8 cellular contexts compared by ENCODE assay signal in the genomic region with DNA sequence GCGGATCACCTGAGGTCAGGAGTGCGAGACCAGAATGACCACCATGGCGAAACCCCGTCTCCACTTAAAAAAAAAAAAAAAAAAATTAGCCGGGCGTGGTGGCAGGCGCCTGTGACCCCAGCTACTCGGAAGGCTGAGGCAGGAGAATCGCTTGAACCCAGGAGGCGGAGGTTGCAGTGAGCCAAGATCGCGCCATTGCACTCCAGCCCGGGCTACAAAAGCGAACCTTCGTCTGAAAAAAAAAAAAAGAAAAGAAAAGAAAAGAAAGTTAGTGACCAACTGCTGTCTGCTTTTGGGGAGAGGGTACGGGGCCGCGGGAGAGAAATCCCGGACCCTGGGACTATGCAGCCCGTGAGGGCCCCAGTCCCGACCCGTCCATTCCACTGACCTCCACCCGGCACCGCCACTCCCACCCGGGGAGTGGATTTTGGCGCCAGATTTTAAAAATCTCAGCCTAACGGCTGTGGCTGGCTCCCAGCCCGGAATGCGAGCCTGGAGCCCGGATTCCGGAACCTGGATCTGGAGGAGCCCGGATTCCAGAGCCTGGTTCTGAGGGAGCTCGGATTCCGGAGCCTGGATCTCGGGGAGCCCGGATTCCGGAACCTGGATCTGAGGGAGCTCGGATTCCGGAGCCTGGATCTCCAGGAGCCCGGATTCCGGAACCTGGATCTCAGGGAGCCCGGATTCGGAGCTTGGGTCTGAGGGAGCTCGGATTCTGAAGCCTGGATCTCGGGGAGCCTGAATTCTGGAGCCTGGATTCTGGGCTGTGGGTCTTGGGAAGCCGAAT. TPM values are rescaled to one million over a fixed set of nuclear protein-coding genes. Genes with fewer than 3 reads are reported as not detected.
DNase-seq lines count a peak whose midpoint lies in the region; ATAC-seq, FAIRE-seq and TF ChIP-seq lines count a peak whose summit lies in the region.

No MANE protein-coding gene starts in this region.

- H3K9ac ChIP-seq in GM23248, result peak overlapping the region; percentile 78
- peak overlapping the region; percentile 68 for H3K9ac ChIP-seq in mesendoderm (ENCODE audit: low read length)

- peak overlapping the region; percentile 88 to 98 for H3K27ac ChIP-seq in A549
- H3K27ac ChIP-seq in GM23248, result peak overlapping the region; percentile 54
- H3K27ac ChIP-seq in RWPE1, result peak overlapping the region; percentile 89
- peak overlapping the region; percentile 70 for H3K27ac ChIP-seq in mesendoderm (ENCODE audit: low read depth, low read length)
- H3K27ac ChIP-seq in tibial artery, result peak overlapping the region; percentile 48 to 57

- peak; percentile 28 for FAIRE-seq in A549 (lab: Jason Lieb, UNC)

- H3K9me3 ChIP-seq in A549 (no peaks in the 10 kb centered on the region), GM23248 (ENCODE audit: low read depth) (no peaks in the 10 kb centered on the region), tibial artery (no peaks in the 10 kb centered on the region)

- CTCF ChIA-PET in A549 (lab: Yijun Ruan, JAX), result interaction anchor here (0.6 to 3.5 kb wide), 10 partner anchors 9 to 1224 kb away, joined by 3 to 16 read pairs (median 4); partner anchors contain the start of genes AP3D1 and GADD45B
- CTCF ChIA-PET in RWPE1 (lab: Yijun Ruan, JAX), result interaction anchor here (0.5 kb wide), 1 partner anchor 174 kb away, joined by 4 read pairs; no protein-coding TSS in a partner anchor

- H2BK15ac ChIP-seq in mesendoderm (replicated peaks; ENCODE audit: low read depth), result no peak overlapping the region

- DNase-seq in A549 (ENCODE audit: low read depth in 1 of 2, low spot score in 1 of 2) (peak in 1 of 2 experiments; percentile 96), GM23248 (peak; percentile 98), RWPE1 (ENCODE audit: low spot score) (peak; percentile 40), epithelial cell of esophagus (ENCODE audit: low read depth) (peak; percentile 94), mesendoderm (peak; percentile 100), tibial artery (peak; percentile 82 to 93)

- H2AFZ ChIP-seq in GM23248, result peak overlapping the region; percentile 98

- H3K27me3 ChIP-seq in GM23248 (replicated peaks; ENCODE audit: insufficient read depth), result no peaks in the 10 kb centered on the region
- H3K27me3 ChIP-seq in mesendoderm (ENCODE audit: insufficient read depth, low read length, poor library complexity), result no peaks in the 10 kb centered on the region
- H3K27me3 ChIP-seq in tibial artery, result no peaks in the 10 kb centered on the region

- no peak overlapping the region for H4K5ac ChIP-seq in mesendoderm (ENCODE audit: low read length)

- no peak overlapping the region for H2AK5ac ChIP-seq in mesendoderm (ENCODE audit: low read length)

- H3K4me2 ChIP-seq in A549, result peak overlapping the region; percentile 90
- peak overlapping the region; percentile 89 for H3K4me2 ChIP-seq in GM23248 (ENCODE audit: unreplicated experiment)
- peak overlapping the region; percentile 68 for H3K4me2 ChIP-seq in mesendoderm (ENCODE audit: low read length)

- H2BK120ac ChIP-seq in mesendoderm (ENCODE audit: low read depth, low read length), result peak overlapping the region; percentile 17

- no peaks in the 10 kb centered on the region for H3K4me1 ChIP-seq in A549
- 0 out of 2 replicates have a peak, but pooled peaks cover 6% of the 10 kb centered on the region for H3K4me1 ChIP-seq in GM23248 (ENCODE audit: insufficient read depth)
- no peaks in the 10 kb centered on the region for H3K4me1 ChIP-seq in mesendoderm (ENCODE audit: control insufficient read depth, low read depth, low read length)
- H3K4me1 ChIP-seq in tibial artery, result peaks cover 0 to 18% (median 14%) of the 10 kb centered on the region in 4 donors

- in situ Hi-C loops in GM23248 (cut with MboI), result no loop called here

- peaks cover 10% of the 10 kb centered on the region for H3K79me2 ChIP-seq in GM23248 (ENCODE audit: insufficient read depth)
- H3K79me2 ChIP-seq in mesendoderm (ENCODE audit: control insufficient read depth, insufficient read depth, low read length), result no peaks in the 10 kb centered on the region

- peak overlapping the region; percentile 89 for H3K4ac ChIP-seq in mesendoderm (ENCODE audit: low read depth, low read length)

- no peak overlapping the region for H4K8ac ChIP-seq in mesendoderm (ENCODE audit: low read depth, low read length)

- peak overlapping the region; percentile 72 for H3K23ac ChIP-seq in mesendoderm (ENCODE audit: low read length)

- H4K20me1 ChIP-seq in GM23248 (ENCODE audit: insufficient read depth), result no peaks in the 10 kb centered on the region

- POLR2A ChIA-PET in A549 (lab: Yijun Ruan, JAX), result interaction anchor here (0.5 to 3.9 kb wide), 6 partner anchors 9 to 308 kb away, joined by 3 to 44 read pairs (median 3); partner anchors contain the start of gene GADD45B
- POLR2A ChIA-PET in RWPE1 (lab: Yijun Ruan, JAX; ENCODE audit: low non-redundant PET), result no interaction called here

- TF ChIP-seq CTCF in A549 (IDR thresholded peaks at IDR 0.05), result no peak
- TF ChIP-seq CTCF in RWPE1 (conservative IDR thresholded peaks at IDR 0.05; ENCODE audit: low read depth), result no peak
- TF ChIP-seq CTCF in epithelial cell of esophagus (IDR thresholded peaks at IDR 0.05; ENCODE audit: insufficient read depth, low read depth, low read length, missing control alignments), result no peak
- no peak for TF ChIP-seq CTCF in tibial artery (IDR thresholded peaks at IDR 0.05)

- H3K79me1 ChIP-seq in mesendoderm (ENCODE audit: low read length), result no peaks in the 10 kb centered on the region

- intact Hi-C loops in tibial artery (cut with DNase I; ENCODE audit: low total_unique reads), result no loop called here

- no peaks in the 10 kb centered on the region; the same call in 1 of the 2 replicates for H3F3A ChIP-seq in GM23248 (ENCODE audit: insufficient read depth)

- H3K36me3 ChIP-seq in GM23248 (ENCODE audit: low read depth), result no peaks in the 10 kb centered on the region
- H3K36me3 ChIP-seq in mesendoderm (ENCODE audit: control insufficient read depth, insufficient read depth, low read length), result no peaks in the 10 kb centered on the region
- no peaks in the 10 kb centered on the region for H3K36me3 ChIP-seq in tibial artery

- H3K18ac ChIP-seq in mesendoderm (ENCODE audit: low read length), result peak overlapping the region; percentile 84

- H3K9me2 ChIP-seq in GM23248 (ENCODE audit: insufficient read depth), result no peaks in the 10 kb centered on the region

- H3K56ac ChIP-seq in mesendoderm (ENCODE audit: low read length), result peak overlapping the region; percentile 83

- TF ChIP-seq RAD21 in A549 (conservative IDR thresholded peaks at IDR 0.05 in 1 of 2, IDR thresholded peaks at IDR 0.05 in 1 of 2), result peak in 1 of 2 experiments; percentile 4; a peak in 1 of 5 replicates

- TF ChIP-seq POLR2A in A549 (IDR thresholded peaks at IDR 0.05; ENCODE audit: low read length), result no peak

- WGBS in A549 (ENCODE audit: missing lambda C conversion rate), result 1% methylated on average over 31 of the region's 46 CpGs
- 5 to 6% methylated on average over 42 to 46 of the region's 46 CpGs for WGBS in GM23248 (ENCODE audit: low coverage in 1 of 2, low lambda C conversion rate in 2 of 2, missing lambda C conversion rate in 2 of 2), 2 experiments
- no CpG with 5 or more reads among the region's 46 CpGs for WGBS in mesendoderm (ENCODE audit: extremely low coverage, insufficient coverage, low lambda C conversion rate)

- no peak overlapping the region for H2BK5ac ChIP-seq in mesendoderm (ENCODE audit: low read length)

- H3K4me3 ChIP-seq in A549 (peak overlapping the region; percentile 58), GM23248 (peak overlapping the region; percentile 90), epithelial cell of esophagus (ENCODE audit: low read length) (peak overlapping the region; percentile 48), mesendoderm (ENCODE audit: low read length) (peak overlapping the region; percentile 38), tibial artery (peak overlapping the region; percentile 49 to 78)

- ATAC-seq in A549 (peak; percentile 61 to 80), HG03095 (IDR thresholded peaks at IDR 0.05; ENCODE audit: unreplicated experiment) (no peak), GM21515 (IDR thresholded peaks at IDR 0.05; ENCODE audit: unreplicated experiment) (no peak)

- no peak for TF ChIP-seq EP300 in A549 (IDR thresholded peaks at IDR 0.05)

TF ChIP-seq in A549, 52 proteins besides CTCF, POLR2A, EP300 and RAD21 (continues in another document):
- TF ChIP-seq BHLHE40 (IDR thresholded peaks at IDR 0.05; ENCODE audit: low read depth, low read length), result no peak

RNA-seq across cellular contexts. Expression of gene LMNB2, which starts 6.1 kb away (rescaled TPM):
- 53.5 and 54.6 TPM in 2 replicates for polyA plus RNA-seq in A549 (2011; rRNA removed)
- 96.0 and 132 TPM in 2 replicates for polyA plus RNA-seq in A549 (2012; cell fraction: cytosol; rRNA removed)
- 167 and 168 TPM in 2 replicates for polyA plus RNA-seq in A549 (2012; cell fraction: nucleus; rRNA removed)
- 93.6 to 105 TPM (median 97.7 TPM) in 3 replicates for polyA plus RNA-seq in A549 (2017; fragmentation: RNase III; extraction: RNeasy Plus Mini Kit Qiagen cat#74134 plus additional on column Dnase treatment)
- 53.1 and 60.5 TPM in 2 replicates for polyA minus RNA-seq in A549 (2011; rRNA and poly(A)+ RNA removed)
- 93.7 and 119 TPM in 2 replicates for total RNA-seq in GM23248 (2014; rRNA removed; shearing (Covaris generic))
- polyA plus RNA-seq in GM23248 (2016; fragmentation: Nextera tagmentation; extraction: Ambion mirVana), result 25.2 and 25.9 TPM in 2 replicates
- 144 TPM for polyA plus RNA-seq in mesendoderm (2013, experiment 1 of 2)
- polyA plus RNA-seq in mesendoderm (2013, experiment 2 of 2), result 143 TPM

RNA-seq across cellular contexts. Expression of gene GADD45B, which starts 13.1 kb away (rescaled TPM):
- polyA plus RNA-seq in A549 (2011; rRNA removed) (65.3 and 72.5 TPM in 2 replicates), A549 (2017; fragmentation: RNase III; extraction: RNeasy Plus Mini Kit Qiagen cat#74134 plus additional on column Dnase treatment) (38.6 to 42.4 TPM (median 39.9 TPM) in 3 replicates), GM23248 (2016; fragmentation: Nextera tagmentation; extraction: Ambion mirVana) (95.0 and 96.1 TPM in 2 replicates)
- polyA plus RNA-seq in A549 (2012; cell fraction: cytosol; rRNA removed), result 120 and 125 TPM in 2 replicates
- polyA plus RNA-seq in A549 (2012; cell fraction: nucleus; rRNA removed), result 193 and 205 TPM in 2 replicates
- 42.7 and 50.1 TPM in 2 replicates for polyA minus RNA-seq in A549 (2011; rRNA and poly(A)+ RNA removed)
- total RNA-seq in GM23248 (2014; rRNA removed; shearing (Covaris generic)), result 89.7 TPM in 2 replicates
- polyA plus RNA-seq in mesendoderm (2013, experiment 1 of 2), result 43.7 TPM
- 44.8 TPM for polyA plus RNA-seq in mesendoderm (2013, experiment 2 of 2)

RNA-seq across cellular contexts. Expression of gene TIMM13, which starts 35.4 kb away (rescaled TPM):
- polyA plus RNA-seq in A549 (2011; rRNA removed), result 23.9 and 24.7 TPM in 2 replicates
- 128 and 159 TPM in 2 replicates for polyA plus RNA-seq in A549 (2012; cell fraction: cytosol; rRNA removed)
- 95.9 and 129 TPM in 2 replicates for polyA plus RNA-seq in A549 (2012; cell fraction: nucleus; rRNA removed)
- 73.6 to 85.7 TPM (median 81.2 TPM) in 3 replicates for polyA plus RNA-seq in A549 (2017; fragmentation: RNase III; extraction: RNeasy Plus Mini Kit Qiagen cat#74134 plus additional on column Dnase treatment)
- 5.7 and 9.2 TPM in 2 replicates for polyA minus RNA-seq in A549 (2011; rRNA and poly(A)+ RNA removed)
- total RNA-seq in GM23248 (2014; rRNA removed; shearing (Covaris generic)), result 56.4 and 57.6 TPM in 2 replicates
- polyA plus RNA-seq in GM23248 (2016; fragmentation: Nextera tagmentation; extraction: Ambion mirVana), result 143 and 161 TPM in 2 replicates
- 215 TPM for polyA plus RNA-seq in mesendoderm (2013, experiment 1 of 2)
- polyA plus RNA-seq in mesendoderm (2013, experiment 2 of 2), result 208 TPM

Comparison
In these comparisons a context has a peak if more than half of its experiments do, and no peak if none do; other contexts are left out.
1. ATAC-seq: peak in A549 (2 of 2); none in HG03095 (single experiment) and GM21515 (single experiment).
2. H3K4me3 ChIP-seq: peak in every context shown above with its lines; median percentile 90 in GM23248; 64 in tibial artery; 58 in A549; 48 in epithelial cell of esophagus; 38 in mesendoderm.
3. Peak in every context shown above with its lines, with median percentiles within 50 percentile points of each other: H3K27ac ChIP-seq and H3K4me2 ChIP-seq.